Comparison of ENCODE assay signal across 8 cellular contexts in genomic region chr1:38992450-38993111, GRCh38. TPM values are rescaled to one million over a fixed set of nuclear protein-coding genes. Genes with fewer than 3 reads are reported as not detected.
A peak's percentile ranks its signal among the peaks of the same experiment; 100 is the strongest.
DNase-seq lines count a peak whose midpoint lies in the region; ATAC-seq and TF ChIP-seq lines count a peak whose summit lies in the region.
"Had no signal": no experiment of that assay in that cellular context is flagged by ENCODE, and none has a peak within 500 bp of the region (broad histone marks: within the 10 kb centered on the region; RNA-seq: fewer than 3 reads in every experiment).

No MANE protein-coding gene starts in this region.

- WGBS in GM23248 (ENCODE audit: low coverage in 1 of 2, low lambda C conversion rate in 2 of 2, missing lambda C conversion rate in 2 of 2), 2 experiments = 25 to 27% methylated on average over 9 of the region's 9 CpGs
- WGBS in gastroesophageal sphincter (ENCODE audit: low coverage in 1 of 2), 2 donors = 21 to 28% methylated on average over 7 to 9 of the region's 9 CpGs
- 33 to 39% (median 37%) methylated on average over 9 of the region's 9 CpGs for WGBS in spleen, 5 donors

- no peaks in the 10 kb centered on the region for H3K27me3 ChIP-seq in GM23248 (replicated peaks; ENCODE audit: insufficient read depth)
- H3K27me3 ChIP-seq in SJSA1 (replicated peaks) = no peaks in the 10 kb centered on the region
- no peaks in the 10 kb centered on the region for H3K27me3 ChIP-seq in gastroesophageal sphincter
- H3K27me3 ChIP-seq in spleen (replicated peaks in 1 of 7) = no peaks in the 10 kb centered on the region

- H3K9me2 ChIP-seq in GM23248 (ENCODE audit: insufficient read depth) = no peaks in the 10 kb centered on the region

- H3K9ac ChIP-seq in GM23248 = peak overlapping the region; percentile 98

- H3K36me3 ChIP-seq in GM23248 (ENCODE audit: low read depth) = peaks cover 15% of the 10 kb centered on the region; the same call in 1 of the 2 replicates
- H3K36me3 ChIP-seq in SJSA1 = peaks cover 56% of the 10 kb centered on the region
- peaks cover 0 to 10% of the 10 kb centered on the region in 2 donors for H3K36me3 ChIP-seq in gastroesophageal sphincter
- peaks cover 0 to 43% (median 7%) of the 10 kb centered on the region in 6 donors for H3K36me3 ChIP-seq in spleen

- no peak for TF ChIP-seq EP300 in gastroesophageal sphincter (IDR thresholded peaks at IDR 0.05)

- H3K4me1 ChIP-seq in GM23248 (ENCODE audit: insufficient read depth) (peaks cover 30% of the 10 kb centered on the region), SJSA1 (replicated peaks) (peaks cover 32% of the 10 kb centered on the region), gastroesophageal sphincter (peaks cover 7 to 61% (median 7%) of the 10 kb centered on the region in 3 donors), spleen (peaks cover 25 to 69% (median 61%) of the 10 kb centered on the region in 6 donors)

- H3K4me2 ChIP-seq in GM23248 (ENCODE audit: unreplicated experiment) = peak overlapping the region; percentile 99

- H3K79me2 ChIP-seq in GM23248 (ENCODE audit: insufficient read depth) = peaks cover 65% of the 10 kb centered on the region

- peaks cover 14% of the 10 kb centered on the region; the same call in 1 of the 2 replicates for H3F3A ChIP-seq in GM23248 (ENCODE audit: insufficient read depth)

- ATAC-seq in gastroesophageal sphincter (no peak), HG03097 (IDR thresholded peaks at IDR 0.05; ENCODE audit: low FRiP score, unreplicated experiment) (no peak), GM18498 (IDR thresholded peaks at IDR 0.05; ENCODE audit: unreplicated experiment) (no peak)

- TF ChIP-seq CTCF in gastroesophageal sphincter (IDR thresholded peaks at IDR 0.05) = no peak
- no peak for TF ChIP-seq CTCF in spleen (IDR thresholded peaks at IDR 0.05 in 8 of 11, conservative IDR thresholded peaks at IDR 0.05 in 3 of 11)

- H3K4me3 ChIP-seq in GM23248 = peak overlapping the region; percentile 92
- H3K4me3 ChIP-seq in SJSA1 = peak overlapping the region; percentile 100
- peak overlapping the region; percentile 53 to 100 for H3K4me3 ChIP-seq in gastroesophageal sphincter
- peak overlapping the region; percentile 78 to 98 (median 96) for H3K4me3 ChIP-seq in spleen

- DNase-seq in GM23248 (peak; percentile 15), SJSA1 (ENCODE audit: low read depth in 1 of 2, low spot score in 2 of 2) (no peak), spleen (no peak)
- no peak for DNase-seq in activated CD8-positive, alpha-beta memory T cell treated with anti-CD3 and anti-CD28 coated beads for 24 hours

- in situ Hi-C loops in GM23248 (cut with MboI) = no loop called here

- no peaks in the 10 kb centered on the region for H3K9me3 ChIP-seq in GM23248 (ENCODE audit: low read depth)
- H3K9me3 ChIP-seq in SJSA1 (replicated peaks) = peaks cover 4% of the 10 kb centered on the region
- no peaks in the 10 kb centered on the region for H3K9me3 ChIP-seq in gastroesophageal sphincter
- H3K9me3 ChIP-seq in spleen = no peaks in the 10 kb centered on the region

- intact Hi-C loops in spleen (cut with DNase I; ENCODE audit: low total_unique reads) = loop anchor here (10.0 kb wide), 1 partner anchor 118 kb away; the partner anchor contains the start of gene MYCBP

- TF ChIP-seq POLR2A in gastroesophageal sphincter (IDR thresholded peaks at IDR 0.05) (no peak), spleen (IDR thresholded peaks at IDR 0.05) (no peak)

- peaks cover 11% of the 10 kb centered on the region; the same call in 1 of the 2 replicates for H4K20me1 ChIP-seq in GM23248 (ENCODE audit: insufficient read depth)

- H3K27ac ChIP-seq in GM23248 (peak overlapping the region; percentile 83), SJSA1 (no peak overlapping the region), gastroesophageal sphincter (peak overlapping the region; percentile 67 to 99 (median 96)), spleen (peak overlapping the region in 7 of 8 donors; percentile 92 to 98 (median 94))

- no peak overlapping the region; the same call in 1 of the 2 replicates for H2AFZ ChIP-seq in GM23248

RNA-seq across cellular contexts. Expression of gene AKIRIN1, which starts 1.5 kb away (rescaled TPM):
- total RNA-seq in GM23248 (2014; rRNA removed; shearing (Covaris generic)) = 56.1 and 69.7 TPM in 2 replicates
- polyA plus RNA-seq in GM23248 (2016; fragmentation: Nextera tagmentation; extraction: Ambion mirVana) = 65.5 and 68.5 TPM in 2 replicates
- total RNA-seq in SJSA1 (2014; rRNA removed; shearing (Covaris generic)) = 54.1 and 70.0 TPM in 2 replicates
- total RNA-seq in gastroesophageal sphincter = 10 to 100 TPM; 52.5 to 74.3 (median 63.6) TPM
- total RNA-seq in spleen = 10 to 100 TPM; 40.0 to 57.2 (median 45.6) TPM
- 10 to 100 TPM; 16.2 to 29.8 (median 21.7) TPM for polyA plus RNA-seq in spleen

RNA-seq across cellular contexts. Expression of gene NDUFS5, which starts 33.6 kb away (rescaled TPM):
- 257 and 319 TPM in 2 replicates for total RNA-seq in GM23248 (2014; rRNA removed; shearing (Covaris generic))
- 602 and 606 TPM in 2 replicates for polyA plus RNA-seq in GM23248 (2016; fragmentation: Nextera tagmentation; extraction: Ambion mirVana)
- total RNA-seq in SJSA1 (2014; rRNA removed; shearing (Covaris generic)) = 540 and 1,133 TPM in 2 replicates
- 100 to 1,000 TPM; 300 to 553 (median 521) TPM for total RNA-seq in gastroesophageal sphincter
- total RNA-seq in spleen = 100 to 1,000 TPM in 5 of 7 donors, 10 to 100 TPM in 2; 89.7 to 296 (median 120) TPM
- polyA plus RNA-seq in spleen = 100 to 1,000 TPM; 292 to 338 (median 297) TPM

RNA-seq across cellular contexts. Expression of gene RHBDL2, which starts 51.0 kb away (rescaled TPM):
- total RNA-seq in GM23248 (2014; rRNA removed; shearing (Covaris generic)) = 0.22 TPM in 1 of 2 replicates, not detected in the other
- polyA plus RNA-seq in GM23248 (2016; fragmentation: Nextera tagmentation; extraction: Ambion mirVana) = 1.4 and 1.5 TPM in 2 replicates
- 0.29 and 0.91 TPM in 2 replicates for total RNA-seq in SJSA1 (2014; rRNA removed; shearing (Covaris generic))
- total RNA-seq in gastroesophageal sphincter = 1 to 10 TPM in 1 of 4 donors, under 1 TPM in 2, not detected in 1; 0.30 to 1.2 (median 0.94) TPM
- 1 to 10 TPM in 2 of 7 donors, under 1 TPM in 1, not detected in 4; 0.25 to 1.9 (median 1.2) TPM for total RNA-seq in spleen
- polyA plus RNA-seq in spleen = under 1 TPM; 0.07 to 0.38 (median 0.10) TPM
- total RNA-seq: T-helper 2 cell treated with Interferon-gamma antibody and Interleukin-4, amounts not matched to agents 100 ng/mL and 5 ng/mL, for 36 hours had no signal
